9 cellular contexts compared by ENCODE assay signal in the genomic region with DNA sequence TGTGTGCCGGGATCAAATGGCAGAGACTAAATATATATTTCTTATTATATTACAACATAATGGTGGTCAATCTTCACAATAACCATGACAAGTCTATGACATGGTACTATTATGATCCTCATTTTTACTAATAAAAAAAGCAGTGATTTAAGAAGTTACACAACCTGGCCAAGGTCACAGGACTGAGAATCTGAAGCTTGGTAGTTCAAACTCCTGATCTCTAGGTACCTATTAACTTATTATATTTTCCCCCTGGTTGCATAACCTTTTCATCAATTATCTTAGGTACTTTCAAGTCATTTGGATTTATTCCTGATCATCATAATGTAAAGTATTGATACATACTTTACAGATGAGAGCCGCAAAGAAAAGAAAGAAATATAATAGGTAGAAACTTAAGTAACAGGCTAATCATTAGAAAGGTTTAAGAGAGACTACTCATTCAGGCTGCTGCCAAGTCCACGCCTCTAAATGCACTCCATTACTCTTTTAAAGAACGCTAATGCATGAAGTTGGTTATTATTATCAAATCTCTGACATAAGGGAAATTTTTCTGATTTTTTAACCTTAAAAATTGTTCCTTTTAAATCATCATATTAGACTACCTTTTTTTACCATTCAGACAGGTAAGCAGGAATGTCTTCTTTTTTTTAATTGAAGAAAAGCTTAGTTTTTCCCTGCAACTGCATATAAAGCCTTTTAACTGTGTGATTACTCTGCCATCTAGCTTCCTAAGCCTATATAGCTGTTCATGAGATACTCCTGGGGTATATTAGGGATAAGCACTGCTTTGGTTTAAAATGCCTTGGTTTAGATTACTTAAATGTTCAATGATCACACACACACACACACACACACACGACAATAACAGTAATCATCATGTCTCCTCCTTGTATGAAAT. TPM values are rescaled to one million over a fixed set of nuclear protein-coding genes. Genes with fewer than 3 reads are reported as not detected.
DNase-seq lines count a peak whose midpoint lies in the region; ATAC-seq and TF ChIP-seq lines count a peak whose summit lies in the region.
"Had no signal": no experiment of that assay in that cellular context is flagged by ENCODE, and none has a peak within 500 bp of the region (broad histone marks: within the 10 kb centered on the region; RNA-seq: fewer than 3 reads in every experiment).

No MANE protein-coding gene starts in this region.

- TF ChIP-seq CTCF in omental fat pad (IDR thresholded peaks at IDR 0.05) = no peak

- peak; percentile 77 for ATAC-seq in omental fat pad (ENCODE audit: low FRiP score)
- no peak for ATAC-seq in HG03469 (IDR thresholded peaks at IDR 0.05; ENCODE audit: unreplicated experiment)

- DNase-seq in DMS 273 (lab: John Stamatoyannopoulos, UW; ENCODE audit: unreplicated experiment) = peak; percentile 29
- no peak for DNase-seq in DMS 273 treated with DMSO at 0.1 percent for 48 hours (lab: John Stamatoyannopoulos, UW)
- peak; percentile 40 for DNase-seq in NCI-H2227 treated with DMSO at 0.1 percent for 48 hours (lab: John Stamatoyannopoulos, UW)
- peak; percentile 8 for DNase-seq in dermis blood vessel endothelial cell
- DNase-seq in omental fat pad (ENCODE audit: low spot score) = no peak
- no peak for DNase-seq in AG20443 (ENCODE audit: low spot score)
- no peak for DNase-seq in OCI-M2 (lab: John Stamatoyannopoulos, UW; ENCODE audit: unreplicated experiment)
- DNase-seq: pancreas had no signal

RNA-seq across cellular contexts. Expression of a gene that starts 35.6 kb away (rescaled TPM):
- 539 and 3,318 TPM in 2 replicates for total RNA-seq in dermis blood vessel endothelial cell
- over 10,000 TPM in 1 of 4 donors, 1,000 to 10,000 TPM in 3; 4,173 to 10,135 (median 9,095) TPM for total RNA-seq in omental fat pad

RNA-seq across cellular contexts. Expression of a gene that starts 48.2 kb away (rescaled TPM):
- total RNA-seq in dermis blood vessel endothelial cell (15.7 and 26.0 TPM in 2 replicates), omental fat pad (10 to 100 TPM in 2 of 4 donors, 1 to 10 TPM in 2; 5.0 to 15.6 (median 8.1) TPM)

Comparison
In these comparisons a context has a peak if more than half of its experiments do, and no peak if none do; other contexts are left out.
1. DNase-seq: peak in DMS 273 (single experiment), NCI-H2227 treated with DMSO at 0.1 percent for 48 hours (single experiment) and dermis blood vessel endothelial cell (single experiment); none in DMS 273 treated with DMSO at 0.1 percent for 48 hours (single experiment), omental fat pad (single experiment), AG20443 (single experiment) and OCI-M2 (single experiment).